ENCODE assay signal across 2 cellular contexts in the genomic region with DNA sequence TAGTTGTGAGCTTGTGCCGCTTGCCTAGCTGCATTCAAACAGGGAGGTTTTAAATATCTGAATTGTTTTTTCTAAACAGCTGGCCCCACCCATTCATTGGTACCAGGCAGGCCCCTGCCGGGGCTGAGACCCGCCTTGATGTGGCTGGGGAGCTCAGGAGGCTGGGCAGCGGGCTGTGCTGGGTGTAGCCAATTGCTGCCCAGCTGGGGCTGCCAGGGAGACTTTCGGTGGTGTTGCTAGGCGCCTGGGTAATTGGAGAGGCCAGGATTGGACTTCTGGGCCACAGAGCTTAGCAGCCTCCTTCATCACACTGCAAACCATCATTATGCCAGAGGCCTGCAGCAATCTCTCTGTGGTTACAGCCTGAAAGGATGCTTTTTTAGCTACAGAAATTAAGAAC.
TF ChIP-seq lines count a peak whose summit lies in the region.

No MANE protein-coding gene starts in this region.

TF ChIP-seq in K562, 482 proteins besides CTCF, POLR2A, EP300 and RAD21:
- no peak for TF ChIP-seq NFYB (IDR thresholded peaks at IDR 0.05; ENCODE audit: extremely low read depth, insufficient read length)
- TF ChIP-seq, protein P1, sequence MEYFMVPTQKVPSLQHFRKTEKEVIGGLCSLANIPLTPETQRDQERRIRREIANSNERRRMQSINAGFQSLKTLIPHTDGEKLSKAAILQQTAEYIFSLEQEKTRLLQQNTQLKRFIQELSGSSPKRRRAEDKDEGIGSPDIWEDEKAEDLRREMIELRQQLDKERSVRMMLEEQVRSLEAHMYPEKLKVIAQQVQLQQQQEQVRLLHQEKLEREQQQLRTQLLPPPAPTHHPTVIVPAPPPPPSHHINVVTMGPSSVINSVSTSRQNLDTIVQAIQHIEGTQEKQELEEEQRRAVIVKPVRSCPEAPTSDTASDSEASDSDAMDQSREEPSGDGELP (CRISPR knock-in tag; IDR thresholded peaks at IDR 0.05; ENCODE audit: borderline replicate concordance), result peak; percentile 18; the same call in 1 of the 2 replicates
- no peak for TF ChIP-seq ZBTB7A (IDR thresholded peaks at IDR 0.05; ENCODE audit: borderline replicate concordance, control insufficient read depth, low read depth, low read length)

TF ChIP-seq in GM12891, 5 proteins besides CTCF, POLR2A, EP300 and RAD21:
- TF ChIP-seq SPI1 (IDR thresholded peaks at IDR 0.05; ENCODE audit: low read depth, low read length) (no peak), TAF1 (IDR thresholded peaks at IDR 0.05; ENCODE audit: low read depth, low read length) (no peak)
TF ChIP-seq in GM12891: peak in this region for 0.
